Comparison of ENCODE assay signal across 8 cellular contexts in genomic region chr5:141084487-141084989, GRCh38. TPM values are rescaled to one million over a fixed set of nuclear protein-coding genes. Genes with fewer than 3 reads are reported as not detected.
DNase-seq lines count a peak whose midpoint lies in the region; ATAC-seq, FAIRE-seq and TF ChIP-seq lines count a peak whose summit lies in the region.

No MANE protein-coding gene starts in this region.

- peak; percentile 100 for ATAC-seq in Panc1
- no peak for ATAC-seq in HG03139 (IDR thresholded peaks at IDR 0.05; ENCODE audit: unreplicated experiment)

- peaks cover 3% of the 10 kb centered on the region for H3K4me1 ChIP-seq in Panc1 (ENCODE audit: control insufficient read depth, insufficient read depth, low read length)
- H3K4me1 ChIP-seq in cardiac muscle cell (ENCODE audit: low read depth): no peaks in the 10 kb centered on the region

- peaks cover 7% of the 10 kb centered on the region for H3K4me1 Mint-ChIP-seq in activated naive CD4-positive, alpha-beta T cell treated with anti-CD3 and anti-CD28 coated beads, Interleukin-2, amount 50 U/mL, for 24 hours
- no peaks in the 10 kb centered on the region for H3K4me1 Mint-ChIP-seq in osteocyte (ENCODE audit: unreplicated experiment)

- no peak for FAIRE-seq in GM12892 (lab: Jason Lieb, UNC)

- H3K27me3 Mint-ChIP-seq in activated naive CD4-positive, alpha-beta T cell treated with anti-CD3 and anti-CD28 coated beads, Interleukin-2, amount 50 U/mL, for 24 hours: peaks cover 43% of the 10 kb centered on the region
- peaks cover 4% of the 10 kb centered on the region for H3K27me3 Mint-ChIP-seq in osteocyte (ENCODE audit: unreplicated experiment)

- intact Hi-C loops in Panc1 (cut with micrococcal nuclease; ENCODE audit: unreplicated experiment): no loop called here

- peaks cover 2% of the 10 kb centered on the region; the same call in 1 of the 2 replicates for H3K27me3 ChIP-seq in Panc1 (ENCODE audit: control insufficient read depth, insufficient read depth, low read length)
- H3K27me3 ChIP-seq in cardiac muscle cell: peaks cover 16% of the 10 kb centered on the region

- peaks cover 5% of the 10 kb centered on the region for H3K36me3 Mint-ChIP-seq in activated naive CD4-positive, alpha-beta T cell treated with anti-CD3 and anti-CD28 coated beads, Interleukin-2, amount 50 U/mL, for 24 hours
- H3K36me3 Mint-ChIP-seq in osteocyte (ENCODE audit: unreplicated experiment): no peaks in the 10 kb centered on the region

- POLR2A ChIA-PET in Panc1 (lab: Charles Lee): no interaction called here

- DNase-seq in AG09319 (ENCODE audit: extremely low read depth, low read depth): no peak
- peak; percentile 47 for DNase-seq in HCEC 1CT
- DNase-seq in Panc1 (ENCODE audit: low read depth, low spot score): peak; percentile 53
- peak; percentile 41 to 69 for DNase-seq in cardiac muscle cell (ENCODE audit: low read depth in 1 of 2, low spot score in 1 of 2)
- DNase-seq in osteocyte (ENCODE audit: extremely low spot score, unreplicated experiment): no peak
- no peak for DNase-seq in GM12892 (ENCODE audit: insufficient read length)

- H3K9me3 ChIP-seq in Panc1 (ENCODE audit: control insufficient read depth, insufficient read depth, low read depth, low read length): no peaks in the 10 kb centered on the region
- no peaks in the 10 kb centered on the region for H3K9me3 ChIP-seq in cardiac muscle cell (ENCODE audit: low read depth)

- H3K4me3 ChIP-seq in Panc1 (ENCODE audit: low read depth in 2 of 2, low read length in 2 of 2) (peak overlapping the region; percentile 66 to 75), cardiac muscle cell (peak overlapping the region; percentile 52)

- H3K27ac Mint-ChIP-seq in activated naive CD4-positive, alpha-beta T cell treated with anti-CD3 and anti-CD28 coated beads, Interleukin-2, amount 50 U/mL, for 24 hours: no peak overlapping the region
- H3K27ac Mint-ChIP-seq in osteocyte (ENCODE audit: unreplicated experiment): peak overlapping the region; percentile 79

- H3K27ac ChIP-seq in Panc1 (ENCODE audit: low read length) (peak overlapping the region; percentile 86), cardiac muscle cell (peak overlapping the region; percentile 88)

- no peak for TF ChIP-seq POLR2A in GM12892 (IDR thresholded peaks at IDR 0.05; ENCODE audit: low read depth, low read length)

- CTCF ChIA-PET in Panc1 (lab: Charles Lee): interaction anchor here (0.7 to 1.3 kb wide), 2 partner anchors 10 to 103 kb away, joined by 3 to 4 read pairs; partner anchors contain the start of gene PCDHB2

- H3K9me3 Mint-ChIP-seq in activated naive CD4-positive, alpha-beta T cell treated with anti-CD3 and anti-CD28 coated beads, Interleukin-2, amount 50 U/mL, for 24 hours: peaks cover 19% of the 10 kb centered on the region
- no peaks in the 10 kb centered on the region for H3K9me3 Mint-ChIP-seq in osteocyte (ENCODE audit: unreplicated experiment)

- in situ Hi-C loops in Panc1 (cut with HindIII; ENCODE audit: low pct_unique_long_range_greater_than_20kb, low sequenced_read_pairs): loop anchor here (25.0 kb wide), 1 partner anchor 103 kb away; the partner anchor contains the start of genes PCDHB10, PCDHB11, PCDHB16 and PCDHB8

- peak overlapping the region; percentile 89 for H3K4me3 Mint-ChIP-seq in activated naive CD4-positive, alpha-beta T cell treated with anti-CD3 and anti-CD28 coated beads, Interleukin-2, amount 50 U/mL, for 24 hours
- H3K4me3 Mint-ChIP-seq in osteocyte (ENCODE audit: unreplicated experiment): peak overlapping the region; percentile 75

- no TSS peak for BruUV-seq in Panc1 (replicated peaks; lab: Mats Ljungman, UMichigan)

- TF ChIP-seq CTCF in AG09319 (IDR thresholded peaks at IDR 0.05; ENCODE audit: low read depth, low read length) (peak; percentile 26), Panc1 (IDR thresholded peaks at IDR 0.05) (peak; percentile 89), cardiac muscle cell (IDR thresholded peaks at IDR 0.05; ENCODE audit: low read depth, low read length) (peak; percentile 23), osteocyte (IDR thresholded peaks at IDR 0.05) (peak; percentile 50)

- H3K36me3 ChIP-seq in Panc1 (ENCODE audit: control insufficient read depth, insufficient read depth, low read length) (no peaks in the 10 kb centered on the region), cardiac muscle cell (no peaks in the 10 kb centered on the region)

RNA-seq across cellular contexts. Expression of gene PCDHB2, which starts 9.9 kb away (rescaled TPM):
- total RNA-seq in Panc1 (2021; ENCODE audit: unreplicated experiment): 12.8 TPM
- polyA plus RNA-seq in Panc1 (2012; ENCODE audit: insufficient read length): 14.8 TPM
- 43.9 and 51.5 TPM in 2 replicates for total RNA-seq in cardiac muscle cell
- 25.0 and 31.2 TPM in 2 replicates for polyA plus RNA-seq in cardiac muscle cell
- total RNA-seq in osteocyte: 91.5 and 92.7 TPM in 2 replicates
- not detected for polyA plus RNA-seq in GM12892 (2012; ENCODE audit: missing spikeins)

RNA-seq across cellular contexts. Expression of gene PCDHB3, which starts 15.7 kb away (rescaled TPM):
- total RNA-seq in Panc1 (2021; ENCODE audit: unreplicated experiment): 0.92 TPM
- polyA plus RNA-seq in Panc1 (2012; ENCODE audit: insufficient read length): 0.46 TPM
- total RNA-seq in cardiac muscle cell: 5.6 and 8.9 TPM in 2 replicates
- 0.34 and 1.2 TPM in 2 replicates for polyA plus RNA-seq in cardiac muscle cell
- 8.8 and 11.1 TPM in 2 replicates for total RNA-seq in osteocyte
- not detected for polyA plus RNA-seq in GM12892 (2012; ENCODE audit: missing spikeins)

RNA-seq across cellular contexts. Expression of gene PCDHB1, which starts 33.4 kb away (rescaled TPM):
- total RNA-seq in Panc1 (2021; ENCODE audit: unreplicated experiment): 0.05 TPM
- polyA plus RNA-seq in Panc1 (2012; ENCODE audit: insufficient read length): not detected
- 0.03 and 0.07 TPM in 2 replicates for total RNA-seq in cardiac muscle cell
- polyA plus RNA-seq in cardiac muscle cell: not detected in 2 replicates
- 0.03 and 0.05 TPM in 2 replicates for total RNA-seq in osteocyte
- not detected for polyA plus RNA-seq in GM12892 (2012; ENCODE audit: missing spikeins)

RNA-seq across cellular contexts. Expression of gene PCDHB4, which starts 37.1 kb away (rescaled TPM):
- total RNA-seq in Panc1 (2021; ENCODE audit: unreplicated experiment) (0.26 TPM), cardiac muscle cell (2.6 and 5.2 TPM in 2 replicates), osteocyte (2.9 and 4.1 TPM in 2 replicates)
- polyA plus RNA-seq in Panc1 (2012; ENCODE audit: insufficient read length): 1.0 TPM
- polyA plus RNA-seq in cardiac muscle cell: 0.75 and 2.4 TPM in 2 replicates
- not detected for polyA plus RNA-seq in GM12892 (2012; ENCODE audit: missing spikeins)

RNA-seq across cellular contexts. Expression of gene PCDHB5, which starts 50.5 kb away (rescaled TPM):
- total RNA-seq in Panc1 (2021; ENCODE audit: unreplicated experiment): 0.08 TPM
- polyA plus RNA-seq in Panc1 (2012; ENCODE audit: insufficient read length): 1.6 TPM
- 27.5 and 72.8 TPM in 2 replicates for total RNA-seq in cardiac muscle cell
- 10.1 and 30.0 TPM in 2 replicates for polyA plus RNA-seq in cardiac muscle cell
- 6.4 and 7.5 TPM in 2 replicates for total RNA-seq in osteocyte
- polyA plus RNA-seq in GM12892 (2012; ENCODE audit: missing spikeins): not detected

Comparison
In these comparisons a context has a peak if more than half of its experiments do, and no peak if none do; other contexts are left out.
1. DNase-seq: peak in HCEC 1CT (single experiment), Panc1 (single experiment) and cardiac muscle cell (2 of 2); none in AG09319 (single experiment), osteocyte (single experiment) and GM12892 (single experiment).
2. CTCF ChIP-seq: peak in every context shown above with its lines; median percentile 89 in Panc1; 50 in osteocyte; 26 in AG09319; 23 in cardiac muscle cell.